Comparison of ENCODE assay signal across 9 cellular contexts in the genomic region with DNA sequence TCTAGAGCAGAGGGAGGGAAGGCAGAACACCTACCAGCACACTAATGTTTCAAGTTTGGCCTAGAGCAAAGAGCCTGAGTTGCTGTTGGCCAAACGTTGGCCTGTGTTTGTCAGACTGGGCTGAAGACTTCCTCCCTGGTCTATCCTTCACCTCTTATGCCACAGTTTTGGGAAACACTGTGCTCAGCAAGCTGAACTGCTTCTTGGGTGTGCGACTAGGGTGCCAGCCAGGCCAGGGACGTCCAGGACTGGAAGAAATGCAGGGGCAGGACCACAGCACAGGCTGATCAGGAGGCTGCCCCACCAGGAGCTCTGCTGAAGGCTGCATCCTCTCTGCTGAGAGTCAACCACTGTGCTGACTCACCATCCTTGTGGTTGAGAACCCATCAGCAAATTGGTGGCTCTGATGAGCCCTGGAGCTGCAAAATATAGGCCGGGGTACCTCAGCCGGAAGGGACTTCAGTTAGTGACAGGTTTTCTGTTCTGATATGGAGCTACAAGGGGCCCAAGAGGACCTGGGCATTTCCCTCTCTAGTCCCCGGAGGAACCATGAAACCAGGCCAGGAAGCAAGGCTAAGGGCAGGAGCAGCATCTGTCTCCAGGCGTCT.
DNase-seq lines count a peak whose midpoint lies in the region; ATAC-seq, FAIRE-seq and TF ChIP-seq lines count a peak whose summit lies in the region.
"Had no signal": no experiment of that assay in that cellular context is flagged by ENCODE, and none has a peak within 500 bp of the region (broad histone marks: within the 10 kb centered on the region; RNA-seq: fewer than 3 reads in every experiment).

No MANE protein-coding gene starts in this region.

- FAIRE-seq in GM12891 (lab: Jason Lieb, UNC): peak; percentile 74

- no peak for TF ChIP-seq POLR2A in GM12891 (IDR thresholded peaks at IDR 0.05; ENCODE audit: low read depth, low read length)

- H4K20me1 ChIP-seq in SK-N-SH (ENCODE audit: insufficient read depth): no peaks in the 10 kb centered on the region

- H3K4me3 ChIP-seq in SK-N-SH (ENCODE audit: low read depth in 2 of 2, low read length in 1 of 2): no peak overlapping the region
- H3K4me3 ChIP-seq: upper lobe of left lung had no signal

- no peak overlapping the region for H3K4me3 Mint-ChIP-seq in activated naive CD8-positive, alpha-beta T cell treated with anti-CD3 and anti-CD28 coated beads for 36 hours

- H3K36me3 Mint-ChIP-seq in activated naive CD8-positive, alpha-beta T cell treated with anti-CD3 and anti-CD28 coated beads for 36 hours: no peaks in the 10 kb centered on the region

- POLR2A ChIA-PET in SK-N-SH (lab: Yijun Ruan, JAX): no interaction called here

- no peaks in the 10 kb centered on the region for H3F3A ChIP-seq in SK-N-SH (replicated peaks; ENCODE audit: insufficient read depth)

- TF ChIP-seq EP300 in SK-N-SH (IDR thresholded peaks at IDR 0.05; ENCODE audit: borderline replicate concordance in 1 of 2, low read depth in 1 of 2, low read length in 1 of 2): peak in 1 of 2 experiments; percentile 55; a peak in 1 of 4 replicates

- no peaks in the 10 kb centered on the region for H3K36me3 ChIP-seq in SK-N-SH (replicated peaks in 1 of 2; ENCODE audit: control insufficient read depth in 1 of 2, insufficient read depth in 2 of 2, low read length in 1 of 2)
- H3K36me3 ChIP-seq: upper lobe of left lung had no signal

- TF ChIP-seq RAD21 in SK-N-SH (IDR thresholded peaks at IDR 0.05; ENCODE audit: low read length): no peak

- H3K9me2 ChIP-seq in SK-N-SH: no peaks in the 10 kb centered on the region

- peaks cover 0 to 24% of the 10 kb centered on the region in 2 experiments; a peak in 2 of 4 replicates for H3K4me1 ChIP-seq in SK-N-SH (ENCODE audit: control insufficient read depth in 1 of 2, insufficient read depth in 2 of 2, low read depth in 1 of 2, low read length in 1 of 2)

- H3K27me3 ChIP-seq in SK-N-SH (ENCODE audit: insufficient read depth): no peaks in the 10 kb centered on the region
- H3K27me3 ChIP-seq: upper lobe of left lung had no signal

- no peak overlapping the region for H2AFZ ChIP-seq in SK-N-SH (ENCODE audit: low read depth)

- ATAC-seq in HG02571 (IDR thresholded peaks at IDR 0.05; ENCODE audit: unreplicated experiment): peak; percentile 70

- 67% methylated on average over 6 of the region's 7 CpGs for WGBS in SK-N-SH (ENCODE audit: low lambda C conversion rate)

- H3K4me2 ChIP-seq in SK-N-SH: no peak overlapping the region

- TF ChIP-seq CTCF in SK-N-SH (IDR thresholded peaks at IDR 0.05): no peak

- H3K27ac Mint-ChIP-seq in activated naive CD8-positive, alpha-beta T cell treated with anti-CD3 and anti-CD28 coated beads for 36 hours: peak overlapping the region; percentile 64

- H3K79me2 ChIP-seq in SK-N-SH (ENCODE audit: insufficient read depth): no peaks in the 10 kb centered on the region

- no peaks in the 10 kb centered on the region for H3K9me3 Mint-ChIP-seq in activated naive CD8-positive, alpha-beta T cell treated with anti-CD3 and anti-CD28 coated beads for 36 hours

- H3K9ac ChIP-seq in SK-N-SH: no peak overlapping the region

- H3K27me3 Mint-ChIP-seq in activated naive CD8-positive, alpha-beta T cell treated with anti-CD3 and anti-CD28 coated beads for 36 hours: no peaks in the 10 kb centered on the region

- peak overlapping the region in 1 of 2 experiments; percentile 77; a peak in 2 of 4 replicates for H3K27ac ChIP-seq in SK-N-SH (ENCODE audit: low read depth in 2 of 2, low read length in 1 of 2)

- peaks cover 59% of the 10 kb centered on the region for H3K4me1 Mint-ChIP-seq in activated naive CD8-positive, alpha-beta T cell treated with anti-CD3 and anti-CD28 coated beads for 36 hours

- H3K9me3 ChIP-seq in SK-N-SH: no peaks in the 10 kb centered on the region
- H3K9me3 ChIP-seq: upper lobe of left lung had no signal

- DNase-seq in GM12891 (ENCODE audit: insufficient read length, low spot score) (no peak), SK-N-SH (no peak), HuH-7.5 (ENCODE audit: low spot score) (no peak), NCI-H1417 (lab: John Stamatoyannopoulos, UW) (no peak), DMS 273 (lab: John Stamatoyannopoulos, UW; ENCODE audit: unreplicated experiment) (no peak)
- DNase-seq in activated naive CD8-positive, alpha-beta T cell treated with anti-CD3 and anti-CD28 coated beads for 36 hours: peak; percentile 65
- DNase-seq in stimulated activated CD4-positive, alpha-beta T cell treated with anti-CD3 and anti-CD28 coated beads, TNF-alpha, amount 100 ng/mL, for 24 hours (ENCODE audit: low read depth in 3 of 3): peak; percentile 42 to 64 (median 59)

- CTCF ChIA-PET in SK-N-SH (lab: Yijun Ruan, JAX): interaction anchor here (0.8 to 8.9 kb wide), 9 partner anchors 10 to 884 kb away, joined by 3 to 110 read pairs (median 7); a partner anchor contains a TSS

TF ChIP-seq in GM12891, 5 proteins besides CTCF, POLR2A, EP300 and RAD21:
- TF ChIP-seq POU2F2 (IDR thresholded peaks at IDR 0.05; ENCODE audit: low read depth, low read length) (no peak), SPI1 (IDR thresholded peaks at IDR 0.05; ENCODE audit: low read depth, low read length) (peak; percentile 32; the same call in 1 of the 2 replicates)

TF ChIP-seq in SK-N-SH, 30 proteins besides CTCF, POLR2A, EP300 and RAD21:
- peak; percentile 29 for TF ChIP-seq CHD2 (IDR thresholded peaks at IDR 0.05; ENCODE audit: low read length, partially characterized antibody)
- TF ChIP-seq RCOR1 (IDR thresholded peaks at IDR 0.05; ENCODE audit: low read length): no peak
- no peak for TF ChIP-seq POLR2AphosphoS5 (IDR thresholded peaks at IDR 0.05; ENCODE audit: low read depth, low read length)
TF ChIP-seq in SK-N-SH: peak in this region for 1.

Comparison
In these comparisons a context has a peak if more than half of its experiments do, and no peak if none do; other contexts are left out.
1. DNase-seq: peak in activated naive CD8-positive, alpha-beta T cell treated with anti-CD3 and anti-CD28 coated beads for 36 hours (single experiment) and stimulated activated CD4-positive, alpha-beta T cell treated with anti-CD3 and anti-CD28 coated beads, TNF-alpha, amount 100 ng/mL, for 24 hours (3 of 3); none in GM12891 (single experiment), SK-N-SH (single experiment), HuH-7.5 (single experiment), NCI-H1417 (0 of 3) and DMS 273 (single experiment).